Comparison of ENCODE assay signal across 1 cellular context in genomic region chr16:24463196-24463945, GRCh38.
A peak's percentile ranks its signal among the peaks of the same experiment; 100 is the strongest.
TF ChIP-seq lines count a peak whose summit lies in the region.

No MANE protein-coding gene starts in this region.

TF ChIP-seq in K562, 482 proteins besides CTCF, POLR2A, EP300 and RAD21 (continued from another document):
- TF ChIP-seq FOXJ2 (tag; IDR thresholded peaks at IDR 0.05): 0 out of 2 replicates have a peak, but pooled peaks have one; percentile 39
- no peak for TF ChIP-seq KAT8 (IDR thresholded peaks at IDR 0.05; ENCODE audit: low read depth)
- peak; percentile 54 for TF ChIP-seq TEAD4 (IDR thresholded peaks at IDR 0.05; ENCODE audit: low read length)
- TF ChIP-seq TEAD4 (CRISPR knock-in tag; IDR thresholded peaks at IDR 0.05; ENCODE audit: borderline replicate concordance): no peak
- TF ChIP-seq REST (CRISPR knock-in tag; IDR thresholded peaks at IDR 0.05; ENCODE audit: low read depth): no peak
- 0 out of 2 replicates have a peak, but pooled peaks have one; percentile 60 for TF ChIP-seq ARID3A (IDR thresholded peaks at IDR 0.05; ENCODE audit: borderline replicate concordance, low read depth, low read length)
- TF ChIP-seq ZNF274 (IDR thresholded peaks at IDR 0.05; ENCODE audit: borderline replicate concordance, low read depth, low read length): no peak
- no peak for TF ChIP-seq TSHZ1 (CRISPR knock-in tag; IDR thresholded peaks at IDR 0.05)
- peak; percentile 31; the same call in 1 of the 2 replicates for TF ChIP-seq EGR1 (conservative IDR thresholded peaks at IDR 0.05)
- no peak for TF ChIP-seq GABPB2 (CRISPR knock-in tag; conservative IDR thresholded peaks at IDR 0.05)
- TF ChIP-seq SIX5 (IDR thresholded peaks at IDR 0.05; ENCODE audit: borderline replicate concordance in 1 of 2, insufficient read depth in 1 of 2, low read depth in 1 of 2, low read length in 2 of 2): no peak
- no peak for TF ChIP-seq THRAP3 (IDR thresholded peaks at IDR 0.05; ENCODE audit: borderline replicate concordance)
- TF ChIP-seq ZNF121 (CRISPR knock-in tag; conservative IDR thresholded peaks at IDR 0.05): no peak
- no peak for TF ChIP-seq KLF13 (tag; IDR thresholded peaks at IDR 0.05; ENCODE audit: borderline replicate concordance, low read depth)
- no peak for TF ChIP-seq CBX1 (IDR thresholded peaks at IDR 0.05; ENCODE audit: low read depth)
- no peak for TF ChIP-seq NELFE (IDR thresholded peaks at IDR 0.05; ENCODE audit: insufficient read depth, insufficient read length)
- no peak for TF ChIP-seq ZNF184 (CRISPR knock-in tag; IDR thresholded peaks at IDR 0.05)
- TF ChIP-seq CREB5 (CRISPR knock-in tag; IDR thresholded peaks at IDR 0.05): no peak
- no peak for TF ChIP-seq HMBOX1 (IDR thresholded peaks at IDR 0.05)
- no peak for TF ChIP-seq ZNF174 (CRISPR knock-in tag; IDR thresholded peaks at IDR 0.05)
- TF ChIP-seq PML (IDR thresholded peaks at IDR 0.05; ENCODE audit: low read length): no peak
- no peak for TF ChIP-seq SRSF1 (IDR thresholded peaks at IDR 0.05; ENCODE audit: low read depth, low read length)
- no peak for TF ChIP-seq ATF1 (CRISPR knock-in tag; IDR thresholded peaks at IDR 0.05)
- TF ChIP-seq ATF1 (tag; IDR thresholded peaks at IDR 0.05): no peak
- TF ChIP-seq SP1 (CRISPR knock-in tag; IDR thresholded peaks at IDR 0.05): no peak
- TF ChIP-seq ATF7 (IDR thresholded peaks at IDR 0.05): 0 out of 2 replicates have a peak, but pooled peaks have one; percentile 45
- no peak for TF ChIP-seq ZFP30 (CRISPR knock-in tag; IDR thresholded peaks at IDR 0.05; ENCODE audit: borderline replicate concordance)
- 0 out of 2 replicates have a peak, but pooled peaks have one; percentile 50 for TF ChIP-seq JUNB (CRISPR knock-in tag; conservative IDR thresholded peaks at IDR 0.05)
- peak; percentile 65 for TF ChIP-seq ZBTB2 (IDR thresholded peaks at IDR 0.05)
- peak; percentile 39; the same call in 1 of the 2 replicates for TF ChIP-seq MTA1 (IDR thresholded peaks at IDR 0.05; ENCODE audit: borderline replicate concordance)
- peak; percentile 87 for TF ChIP-seq SMARCC2 (IDR thresholded peaks at IDR 0.05; ENCODE audit: low read depth)
- TF ChIP-seq SIN3B (IDR thresholded peaks at IDR 0.05; ENCODE audit: low read depth): no peak
